Comparison of ENCODE assay signal across 30 cellular contexts in the genomic region with DNA sequence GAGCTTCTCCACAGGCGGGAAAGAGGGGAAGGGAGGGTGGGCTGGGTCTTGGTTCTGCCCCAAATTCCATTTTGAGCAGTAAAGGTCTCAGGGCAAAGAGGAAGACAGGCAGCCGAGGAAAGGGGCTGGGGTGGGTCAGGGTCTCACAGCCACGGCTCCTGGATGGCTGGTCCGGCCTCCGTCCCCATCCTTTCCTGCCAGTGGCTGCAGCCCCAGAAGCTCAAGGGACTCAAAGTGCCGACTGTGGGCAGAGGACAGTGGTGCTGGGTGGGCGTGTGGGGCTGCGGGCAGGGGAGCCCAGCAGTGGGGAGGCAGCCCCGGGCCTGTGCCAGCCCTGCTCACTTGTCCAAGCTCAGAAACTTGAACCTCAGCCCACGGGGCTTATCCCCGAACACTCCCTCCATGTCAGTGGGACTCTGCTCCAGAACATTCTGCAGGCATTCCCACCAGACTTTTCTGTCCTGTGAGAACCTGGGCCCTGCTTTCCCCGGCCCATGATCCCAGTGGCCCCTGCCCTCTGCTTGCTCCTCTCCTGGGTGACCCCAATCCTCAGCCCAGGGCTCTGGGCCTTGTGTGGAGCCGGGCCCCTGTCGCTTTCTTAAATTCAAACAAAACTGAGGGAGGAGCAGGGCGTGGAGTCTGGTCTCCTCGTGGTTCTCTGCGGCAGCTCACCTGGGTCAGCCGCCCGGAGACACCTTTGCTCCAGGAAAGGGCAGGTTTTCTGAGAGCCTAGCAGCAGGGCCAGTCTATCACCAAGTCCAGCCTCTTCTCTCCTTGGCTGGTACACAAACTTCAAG.
DNase-seq lines count a peak whose midpoint lies in the region; FAIRE-seq and TF ChIP-seq lines count a peak whose summit lies in the region.
"Had no signal": no experiment of that assay in that cellular context is flagged by ENCODE, and none has a peak within 500 bp of the region (broad histone marks: within the 10 kb centered on the region; RNA-seq: fewer than 3 reads in every experiment).

No MANE protein-coding gene starts in this region.

- H3K23ac ChIP-seq in H1 (ENCODE audit: insufficient read length), result no peak overlapping the region

- H2BK120ac ChIP-seq in H1 (replicated peaks; ENCODE audit: low read depth, low read length), result no peak overlapping the region

- H3K4ac ChIP-seq in H1 (replicated peaks; ENCODE audit: insufficient read length, low read depth, low read length), result no peak overlapping the region

- peak overlapping the region; percentile 79 for H3K27ac Mint-ChIP-seq in HFFc6
- H3K27ac Mint-ChIP-seq: activated naive CD4-positive, alpha-beta T cell treated with anti-CD3 and anti-CD28 coated beads, Interleukin-2, amount 50 U/mL, for 24 hours; T-helper 2 cell treated with Interferon-gamma antibody and Interleukin-4, amounts not matched to agents 5 μg/mL and 100 μg/mL, for 36 hours had no signal

- DNase-seq in activated CD8-positive, alpha-beta memory T cell treated with anti-CD3 and anti-CD28 coated beads, Interleukin-2, amount 50 U/mL, for 4 hours, result peak; percentile 8
- no peak for DNase-seq in activated CD8-positive, alpha-beta memory T cell treated with anti-CD3 and anti-CD28 coated beads for 24 hours
- DNase-seq in HFFc6, result no peak
- no peak for DNase-seq in H1 (ENCODE audit: low read depth in 1 of 2, low spot score in 2 of 2)
- peak; percentile 73 for DNase-seq in posterior vena cava (ENCODE audit: low spot score)
- DNase-seq in cerebellar nuclear complex (lab: John Stamatoyannopoulos, UW), result no peak
- DNase-seq in NK-92 treated with Interleukin-12 subunit alpha and Interleukin-12 subunit beta, amount 100 ng/mL, for 24 hours (lab: John Stamatoyannopoulos, UW), result no peak
- no peak for DNase-seq in dedifferentiated amniotic fluid mesenchymal stem cell (ENCODE audit: extremely low spot score)
- DNase-seq: activated CD4-positive, alpha-beta T cell treated with anti-CD3 and anti-CD28 coated beads, Interleukin-2, amount 50 U/mL, for 48 hours; activated CD4-positive, CD25-positive, alpha-beta regulatory T cell; DMS79; H7; heart left ventricle; NCI-H187 treated with DMSO at 0.1 percent for 48 hours; NCI-H345; SK-N-SH; stimulated activated CD4-positive, alpha-beta T cell treated with anti-CD3 and anti-CD28 coated beads, Interleukin-4, amount 100 ng/mL, for 1 hour; stimulated activated naive CD4-positive, alpha-beta T cell had no signal

- H2BK12ac ChIP-seq in H1 (ENCODE audit: low read depth, low read length), result 0 out of 2 replicates have a peak overlapping the region, but pooled peaks have one; percentile 75

- H4K8ac ChIP-seq in H1 (ENCODE audit: extremely low read depth, insufficient read depth, low read length), result no peak overlapping the region

- no peaks in the 10 kb centered on the region for H4K20me1 ChIP-seq in H1 (replicated peaks in 1 of 2; ENCODE audit: control insufficient read depth in 1 of 2, insufficient read depth in 2 of 2, low read length in 2 of 2)

- H4K91ac ChIP-seq in H1 (replicated peaks; ENCODE audit: insufficient read length, low read length), result no peak overlapping the region

- no peak overlapping the region for H2AK5ac ChIP-seq in H1 (ENCODE audit: low read depth, low read length)

- H3K9me3 ChIP-seq in H1 (ENCODE audit: insufficient read depth in 2 of 2, low read depth in 1 of 2, low read length in 1 of 2), result peaks cover 4 to 35% of the 10 kb centered on the region in 2 experiments; a peak in 3 of 4 replicates
- H3K9me3 ChIP-seq: heart left ventricle, mucosa of descending colon, psoas muscle, SK-N-SH, thyroid gland had no signal

- WGBS in H1 (ENCODE audit: extremely low coverage in 1 of 2, insufficient coverage in 1 of 2, insufficient read length in 1 of 2, insufficient replicate concordance in 2 of 2, low coverage in 1 of 2, low lambda C conversion rate in 2 of 2, missing lambda C conversion rate in 1 of 2), 2 experiments, result 84% methylated on average over 12 of the region's 19 CpGs; no CpG with 5 or more reads in 1 of the 2 experiments

- H3K79me1 ChIP-seq in H1 (ENCODE audit: low read depth, low read length), result no peaks in the 10 kb centered on the region

- H3K27me3 Mint-ChIP-seq in HFFc6 (ENCODE audit: insufficient read depth), result no peaks in the 10 kb centered on the region; the same call in none of the 2 replicates
- H3K27me3 Mint-ChIP-seq: activated naive CD4-positive, alpha-beta T cell treated with anti-CD3 and anti-CD28 coated beads, Interleukin-2, amount 50 U/mL, for 24 hours; central memory CD8-positive, alpha-beta T cell had no signal

- H3K4me1 ChIP-seq in H1 (replicated peaks in 1 of 4; ENCODE audit: control insufficient read depth in 3 of 4, insufficient read depth in 4 of 4, low read length in 3 of 4), result peaks cover 0 to 3% (median 0%) of the 10 kb centered on the region in 4 experiments; a peak in 1 of 7 replicates
- H3K4me1 ChIP-seq: psoas muscle had no signal

- H3K79me2 ChIP-seq in H1 (ENCODE audit: control insufficient read depth in 1 of 2, insufficient read depth in 2 of 2, low read length in 2 of 2), result no peaks in the 10 kb centered on the region

- CTCF ChIA-PET in H1 (lab: Charles Lee; ENCODE audit: partially characterized antibody), result interaction anchor here (1.1 kb wide), 1 partner anchor 198 kb away, joined by 3 read pairs; no protein-coding TSS in a partner anchor

- H3K9me3 Mint-ChIP-seq in HFFc6, result no peaks in the 10 kb centered on the region
- H3K9me3 Mint-ChIP-seq: activated naive CD4-positive, alpha-beta T cell treated with anti-CD3 and anti-CD28 coated beads, Interleukin-2, amount 50 U/mL, for 24 hours; central memory CD8-positive, alpha-beta T cell; T-helper 2 cell treated with Interferon-gamma antibody and Interleukin-4, amounts not matched to agents 5 μg/mL and 100 μg/mL, for 36 hours had no signal

- H3K9ac ChIP-seq in H1 (replicated peaks in 1 of 4; ENCODE audit: extremely low read depth in 1 of 4, low read depth in 3 of 4, low read length in 3 of 4), result no peak overlapping the region
- H3K9ac ChIP-seq: SK-N-SH had no signal

- no peak for TF ChIP-seq RAD21 in H1 (IDR thresholded peaks at IDR 0.05 in 1 of 2, conservative IDR thresholded peaks at IDR 0.05 in 1 of 2; ENCODE audit: low read depth in 2 of 2, low read length in 2 of 2)

- H3K27me3 ChIP-seq in H1 (replicated peaks in 1 of 4; ENCODE audit: control insufficient read depth in 3 of 4, extremely low read depth in 1 of 4, insufficient read depth in 3 of 4, low read length in 3 of 4), result no peaks in the 10 kb centered on the region
- H3K27me3 ChIP-seq: heart left ventricle, thyroid gland had no signal

- no peak for TF ChIP-seq POLR2A in H1 (IDR thresholded peaks at IDR 0.05; ENCODE audit: control extremely low read depth in 1 of 2, low read depth in 2 of 2, low read length in 2 of 2)

- no peak overlapping the region for H3K27ac ChIP-seq in H1 (ENCODE audit: low read depth, low read length)
- H3K27ac ChIP-seq: 22Rv1, epithelial cell of prostate, psoas muscle, thyroid gland had no signal

- intact Hi-C loops in posterior vena cava (cut with DNase I), result no loop called here

- no peak overlapping the region for H3K4me3 ChIP-seq in H1 (ENCODE audit: extremely low read depth in 1 of 4, insufficient read depth in 2 of 4, low read depth in 3 of 4, low read length in 4 of 4)
- H3K4me3 ChIP-seq: heart left ventricle, mucosa of descending colon, psoas muscle, smooth muscle cell, thyroid gland had no signal

- H4K5ac ChIP-seq in H1 (ENCODE audit: insufficient read length, low read depth, low read length), result no peak overlapping the region

- no peak overlapping the region for H3K18ac ChIP-seq in H1 (ENCODE audit: extremely low read depth, low read length)

- H3K56ac ChIP-seq in H1 (replicated peaks; ENCODE audit: insufficient read length, low read depth, low read length), result no peak overlapping the region

- H3K4me1 Mint-ChIP-seq in HFFc6 (ENCODE audit: low read depth), result peaks cover 20% of the 10 kb centered on the region
- H3K4me1 Mint-ChIP-seq: central memory CD8-positive, alpha-beta T cell had no signal

- H3K23me2 ChIP-seq in H1 (ENCODE audit: low read depth, low read length), result peaks cover 4% of the 10 kb centered on the region; the same call in 1 of the 2 replicates

- H3K4me2 ChIP-seq in H1 (ENCODE audit: insufficient read depth in 1 of 2, low read depth in 2 of 2, low read length in 2 of 2), result no peak overlapping the region
- H3K4me2 ChIP-seq: SK-N-SH had no signal

- H3K36me3 ChIP-seq in H1 (ENCODE audit: control insufficient read depth in 2 of 4, insufficient read depth in 4 of 4, low read length in 3 of 4), result peaks cover 0 to 5% (median 2%) of the 10 kb centered on the region in 4 experiments; a peak in 3 of 8 replicates
- H3K36me3 ChIP-seq: thyroid gland had no signal

- TF ChIP-seq EP300 in H1 (IDR thresholded peaks at IDR 0.05; ENCODE audit: borderline replicate concordance in 1 of 2, low read depth in 2 of 2, low read length in 2 of 2), result no peak

- H2BK20ac ChIP-seq in H1 (ENCODE audit: low read length), result no peak overlapping the region

- TF ChIP-seq CTCF in HFFc6 (IDR thresholded peaks at IDR 0.05), result no peak
- TF ChIP-seq CTCF in H1 (IDR thresholded peaks at IDR 0.05; ENCODE audit: control extremely low read depth in 1 of 3, insufficient read depth in 1 of 3, low read depth in 1 of 3, low read length in 3 of 3), result no peak

- H2BK15ac ChIP-seq in H1 (ENCODE audit: low read length), result no peak overlapping the region

- no peak overlapping the region for H3K14ac ChIP-seq in H1 (ENCODE audit: insufficient read length)

- no peaks in the 10 kb centered on the region; the same call in 1 of the 2 replicates for H3K36me3 Mint-ChIP-seq in HFFc6 (ENCODE audit: low read depth)

- H2BK5ac ChIP-seq in H1 (ENCODE audit: low read depth, low read length), result no peak overlapping the region

- no peak for FAIRE-seq in H1 (lab: Jason Lieb, UNC)
- FAIRE-seq: astrocyte, HTR-8/SVneo, RCC 7860 had no signal

- H3K4me3 Mint-ChIP-seq in HFFc6, result no peak overlapping the region
- H3K4me3 Mint-ChIP-seq: activated naive CD4-positive, alpha-beta T cell treated with anti-CD3 and anti-CD28 coated beads, Interleukin-2, amount 50 U/mL, for 24 hours; central memory CD8-positive, alpha-beta T cell; T-helper 2 cell treated with Interferon-gamma antibody and Interleukin-4, amounts not matched to agents 5 μg/mL and 100 μg/mL, for 36 hours had no signal

- H2AFZ ChIP-seq in H1 (ENCODE audit: low read length), result no peak overlapping the region

- POLR2A ChIA-PET in H1 (lab: Charles Lee; ENCODE audit: partially characterized antibody), result interaction anchor here (1.3 kb wide), 1 partner anchor 19 kb away, joined by 3 read pairs; no protein-coding TSS in a partner anchor

TF ChIP-seq in H1, 55 proteins besides CTCF, POLR2A, EP300 and RAD21 (continues in another document):
- TF ChIP-seq SP4 (IDR thresholded peaks at IDR 0.05; ENCODE audit: low read length) (no peak), CHD1 (IDR thresholded peaks at IDR 0.05; ENCODE audit: low read depth, low read length) (no peak), KDM4A (IDR thresholded peaks at IDR 0.05; ENCODE audit: low read depth, low read length, severe bottlenecking) (no peak), HDAC2 (IDR thresholded peaks at IDR 0.05; ENCODE audit: borderline replicate concordance in 1 of 2, low read depth in 2 of 2, low read length in 2 of 2) (no peak), POU5F1 (IDR thresholded peaks at IDR 0.05; ENCODE audit: low read depth, low read length) (no peak), RNF2 (IDR thresholded peaks at IDR 0.05; ENCODE audit: borderline replicate concordance, low read depth, low read length, missing control alignments, poor library complexity, severe bottlenecking) (no peak), SUZ12 (IDR thresholded peaks at IDR 0.05; ENCODE audit: low read length) (no peak)

Comparison
In these comparisons a context has a peak if more than half of its experiments do, and no peak if none do; other contexts are left out.
1. DNase-seq: peak in activated CD8-positive, alpha-beta memory T cell treated with anti-CD3 and anti-CD28 coated beads, Interleukin-2, amount 50 U/mL, for 4 hours (single experiment) and posterior vena cava (single experiment); none in activated CD8-positive, alpha-beta memory T cell treated with anti-CD3 and anti-CD28 coated beads for 24 hours (single experiment), HFFc6 (single experiment), H1 (0 of 2), cerebellar nuclear complex (0 of 2), NK-92 treated with Interleukin-12 subunit alpha and Interleukin-12 subunit beta, amount 100 ng/mL, for 24 hours (single experiment) and dedifferentiated amniotic fluid mesenchymal stem cell (single experiment).